15 cellular contexts compared by ENCODE assay signal in the genomic region with DNA sequence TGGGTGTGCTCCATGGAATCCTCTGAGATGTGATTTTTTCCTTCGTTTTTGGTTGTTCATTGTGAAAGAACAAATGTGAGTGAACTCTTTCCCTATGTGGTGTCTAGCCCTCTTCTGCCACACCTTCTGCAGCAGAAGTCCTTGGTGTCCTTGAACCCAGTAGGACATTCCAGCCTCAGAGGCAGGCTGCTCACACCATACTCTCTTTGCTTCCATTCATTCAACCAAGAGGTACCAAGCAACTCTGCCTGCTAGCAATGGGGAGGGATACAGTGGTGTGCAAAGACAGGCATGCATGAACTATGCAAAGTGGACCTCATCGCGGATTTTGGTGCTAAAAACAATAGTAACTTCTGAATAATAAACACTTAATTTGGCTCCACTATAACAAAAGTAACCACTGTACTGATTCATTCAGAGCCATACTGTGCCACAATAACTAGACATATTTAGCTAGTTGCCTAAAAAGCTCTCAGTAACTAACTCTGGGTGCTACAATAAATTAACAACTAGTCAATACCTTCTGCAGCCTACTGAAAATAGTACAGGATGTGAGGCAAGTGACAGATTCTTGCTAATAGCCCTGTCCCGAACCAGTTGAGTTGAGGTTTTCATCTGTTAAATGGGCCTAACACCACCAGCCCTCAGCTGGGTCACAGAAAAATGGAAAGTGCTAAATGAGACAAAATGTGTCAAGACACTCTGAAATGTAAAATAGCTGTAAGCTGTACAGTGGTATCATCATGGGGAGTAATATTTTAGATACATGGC.
DNase-seq lines count a peak whose midpoint lies in the region; ATAC-seq, FAIRE-seq and TF ChIP-seq lines count a peak whose summit lies in the region.
"Had no signal": no experiment of that assay in that cellular context is flagged by ENCODE, and none has a peak within 500 bp of the region (broad histone marks: within the 10 kb centered on the region; RNA-seq: fewer than 3 reads in every experiment).

No MANE protein-coding gene starts in this region.

- peaks cover 14% of the 10 kb centered on the region for H3K4me1 ChIP-seq in CD8-positive, alpha-beta T cell (ENCODE audit: insufficient read depth, low read length)
- no peaks in the 10 kb centered on the region for H3K4me1 ChIP-seq in mucosa of descending colon (ENCODE audit: low read depth)

- peaks cover 31% of the 10 kb centered on the region for H3K4me1 Mint-ChIP-seq in CD8-positive, alpha-beta T cell (ENCODE audit: low read depth)
- H3K4me1 Mint-ChIP-seq in WTC11 = peaks cover 53% of the 10 kb centered on the region

- POLR2A ChIA-PET in CD8-positive, alpha-beta T cell (lab: Charles Lee) = interaction anchor here (1.0 kb wide), 1 partner anchor 10 kb away, joined by 3 read pairs; no protein-coding TSS in a partner anchor
- POLR2A ChIA-PET in WTC11 (lab: Charles Lee) = no interaction called here

- no peak overlapping the region for H3K4me3 Mint-ChIP-seq in CD8-positive, alpha-beta T cell
- no peak overlapping the region for H3K4me3 Mint-ChIP-seq in WTC11
- H3K4me3 Mint-ChIP-seq: HFFc6 had no signal

- peak overlapping the region; percentile 28 for H3K27ac Mint-ChIP-seq in CD8-positive, alpha-beta T cell
- peak overlapping the region; percentile 65 for H3K27ac Mint-ChIP-seq in WTC11
- H3K27ac Mint-ChIP-seq: HFFc6 had no signal

- no peak overlapping the region for H3K27ac ChIP-seq in CD8-positive, alpha-beta T cell (ENCODE audit: low read depth, low read length)
- H3K27ac ChIP-seq: BLaER1, esophagus muscularis mucosa, testis had no signal

- TF ChIP-seq POLR2A in GM12891 (IDR thresholded peaks at IDR 0.05; ENCODE audit: low read depth, low read length) = no peak

- H3K9me3 Mint-ChIP-seq in CD8-positive, alpha-beta T cell = no peaks in the 10 kb centered on the region
- H3K9me3 Mint-ChIP-seq in WTC11 = no peaks in the 10 kb centered on the region
- H3K9me3 Mint-ChIP-seq: HFFc6 had no signal

- no peak for ATAC-seq in CD8-positive, alpha-beta T cell
- no peak for ATAC-seq in WTC11
- ATAC-seq in mucosa of descending colon = peak; percentile 25
- no peak for ATAC-seq in GM21723 (IDR thresholded peaks at IDR 0.05; ENCODE audit: unreplicated experiment)
- ATAC-seq in HG03469 (IDR thresholded peaks at IDR 0.05; ENCODE audit: unreplicated experiment) = no peak
- ATAC-seq: Right ventricle myocardium inferior, sciatic nerve had no signal

- H3K4me3 ChIP-seq in CD8-positive, alpha-beta T cell (ENCODE audit: low read depth, low read length) = no peak overlapping the region
- H3K4me3 ChIP-seq in mucosa of descending colon = no peak overlapping the region
- H3K4me3 ChIP-seq: BLaER1, esophagus muscularis mucosa, testis had no signal

- H3K36me3 ChIP-seq in CD8-positive, alpha-beta T cell (ENCODE audit: insufficient read depth, low read length) = no peaks in the 10 kb centered on the region
- no peaks in the 10 kb centered on the region for H3K36me3 ChIP-seq in mucosa of descending colon (ENCODE audit: low read depth)
- H3K36me3 ChIP-seq: esophagus muscularis mucosa had no signal

- H3K36me3 Mint-ChIP-seq in CD8-positive, alpha-beta T cell = peaks cover 6% of the 10 kb centered on the region
- peaks cover 3% of the 10 kb centered on the region; the same call in 1 of the 2 replicates for H3K36me3 Mint-ChIP-seq in WTC11

- CTCF ChIA-PET in CD8-positive, alpha-beta T cell (lab: Charles Lee) = no interaction called here
- CTCF ChIA-PET in WTC11 (lab: Charles Lee) = interaction anchor here (1.1 kb wide), 2 partner anchors 64 to 376 kb away, joined by 3 read pairs; no protein-coding TSS in a partner anchor

- no peaks in the 10 kb centered on the region for H3K27me3 ChIP-seq in CD8-positive, alpha-beta T cell (ENCODE audit: insufficient read depth, low read length)
- H3K27me3 ChIP-seq: BLaER1, esophagus muscularis mucosa, testis had no signal

- no peaks in the 10 kb centered on the region for H3K27me3 Mint-ChIP-seq in CD8-positive, alpha-beta T cell (ENCODE audit: low read depth)
- no peaks in the 10 kb centered on the region for H3K27me3 Mint-ChIP-seq in WTC11 (ENCODE audit: low read depth)

- no peak for DNase-seq in CD8-positive, alpha-beta T cell
- no peak for DNase-seq in GM12891 (ENCODE audit: insufficient read length, low spot score)
- DNase-seq in WTC11 (ENCODE audit: low spot score) = no peak
- DNase-seq in mucosa of descending colon = no peak
- DNase-seq in OCI-M1 (lab: John Stamatoyannopoulos, UW) = no peak
- DNase-seq: glutamatergic neuron, HFFc6, NCI-H1048, testis had no signal

- FAIRE-seq in GM12891 (lab: Jason Lieb, UNC) = peak; percentile 92

- intact Hi-C loops in CD8-positive, alpha-beta T cell (cut with DNase I, micrococcal nuclease) = loop anchor here (5.0 kb wide), 2 partner anchors 51 to 66 kb away; no protein-coding TSS in a partner anchor
- intact Hi-C loops in mucosa of descending colon (cut with DNase I, micrococcal nuclease) = no loop called here

- no peak for TF ChIP-seq CTCF in CD8-positive, alpha-beta T cell (IDR thresholded peaks at IDR 0.05)
- no peak for TF ChIP-seq CTCF in WTC11 (IDR thresholded peaks at IDR 0.05)
- no peak for TF ChIP-seq CTCF in mucosa of descending colon (IDR thresholded peaks at IDR 0.05)

- no peaks in the 10 kb centered on the region for H3K9me3 ChIP-seq in CD8-positive, alpha-beta T cell (ENCODE audit: low read length)
- no peaks in the 10 kb centered on the region for H3K9me3 ChIP-seq in mucosa of descending colon
- H3K9me3 ChIP-seq: BLaER1, esophagus muscularis mucosa, testis had no signal

TF ChIP-seq in GM12891, 5 proteins besides CTCF, POLR2A, EP300 and RAD21:
- TF ChIP-seq POU2F2 (IDR thresholded peaks at IDR 0.05; ENCODE audit: low read depth, low read length) (peak; percentile 54; the same call in 1 of the 2 replicates), SPI1 (IDR thresholded peaks at IDR 0.05; ENCODE audit: low read depth, low read length) (no peak)

TF ChIP-seq in WTC11, 78 proteins besides CTCF, POLR2A, EP300 and RAD21:
- TF ChIP-seq FOXP1 (CRISPR knock-in tag; IDR thresholded peaks at IDR 0.05; ENCODE audit: borderline replicate concordance) = no peak
- no peak for TF ChIP-seq CREB1 (CRISPR knock-in tag; IDR thresholded peaks at IDR 0.05)
- TF ChIP-seq CREM (CRISPR knock-in tag; IDR thresholded peaks at IDR 0.05) = no peak
- no peak for TF ChIP-seq ELF4 (CRISPR knock-in tag; IDR thresholded peaks at IDR 0.05; ENCODE audit: low read depth)
- no peak for TF ChIP-seq MYBL2 (CRISPR knock-in tag; IDR thresholded peaks at IDR 0.05)
- TF ChIP-seq SOX15 (CRISPR knock-in tag; IDR thresholded peaks at IDR 0.05) = no peak
- no peak for TF ChIP-seq ZNF671 (CRISPR knock-in tag; IDR thresholded peaks at IDR 0.05)
- TF ChIP-seq IRF2 (CRISPR knock-in tag; IDR thresholded peaks at IDR 0.05; ENCODE audit: borderline replicate concordance, low read depth) = no peak
- TF ChIP-seq, protein P1, sequence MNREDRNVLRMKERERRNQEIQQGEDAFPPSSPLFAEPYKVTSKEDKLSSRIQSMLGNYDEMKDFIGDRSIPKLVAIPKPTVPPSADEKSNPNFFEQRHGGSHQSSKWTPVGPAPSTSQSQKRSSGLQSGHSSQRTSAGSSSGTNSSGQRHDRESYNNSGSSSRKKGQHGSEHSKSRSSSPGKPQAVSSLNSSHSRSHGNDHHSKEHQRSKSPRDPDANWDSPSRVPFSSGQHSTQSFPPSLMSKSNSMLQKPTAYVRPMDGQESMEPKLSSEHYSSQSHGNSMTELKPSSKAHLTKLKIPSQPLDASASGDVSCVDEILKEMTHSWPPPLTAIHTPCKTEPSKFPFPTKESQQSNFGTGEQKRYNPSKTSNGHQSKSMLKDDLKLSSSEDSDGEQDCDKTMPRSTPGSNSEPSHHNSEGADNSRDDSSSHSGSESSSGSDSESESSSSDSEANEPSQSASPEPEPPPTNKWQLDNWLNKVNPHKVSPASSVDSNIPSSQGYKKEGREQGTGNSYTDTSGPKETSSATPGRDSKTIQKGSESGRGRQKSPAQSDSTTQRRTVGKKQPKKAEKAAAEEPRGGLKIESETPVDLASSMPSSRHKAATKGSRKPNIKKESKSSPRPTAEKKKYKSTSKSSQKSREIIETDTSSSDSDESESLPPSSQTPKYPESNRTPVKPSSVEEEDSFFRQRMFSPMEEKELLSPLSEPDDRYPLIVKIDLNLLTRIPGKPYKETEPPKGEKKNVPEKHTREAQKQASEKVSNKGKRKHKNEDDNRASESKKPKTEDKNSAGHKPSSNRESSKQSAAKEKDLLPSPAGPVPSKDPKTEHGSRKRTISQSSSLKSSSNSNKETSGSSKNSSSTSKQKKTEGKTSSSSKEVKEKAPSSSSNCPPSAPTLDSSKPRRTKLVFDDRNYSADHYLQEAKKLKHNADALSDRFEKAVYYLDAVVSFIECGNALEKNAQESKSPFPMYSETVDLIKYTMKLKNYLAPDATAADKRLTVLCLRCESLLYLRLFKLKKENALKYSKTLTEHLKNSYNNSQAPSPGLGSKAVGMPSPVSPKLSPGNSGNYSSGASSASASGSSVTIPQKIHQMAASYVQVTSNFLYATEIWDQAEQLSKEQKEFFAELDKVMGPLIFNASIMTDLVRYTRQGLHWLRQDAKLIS (CRISPR knock-in tag; IDR thresholded peaks at IDR 0.05; ENCODE audit: borderline replicate concordance) = no peak
- TF ChIP-seq NFATC4 (CRISPR knock-in tag; IDR thresholded peaks at IDR 0.05) = no peak
- TF ChIP-seq ERG (CRISPR knock-in tag; IDR thresholded peaks at IDR 0.05) = no peak
- no peak for TF ChIP-seq ATF2 (CRISPR knock-in tag; IDR thresholded peaks at IDR 0.05; ENCODE audit: borderline replicate concordance, low read depth)
TF ChIP-seq in WTC11: peak in this region for 0.

Comparison
In these comparisons a context has a peak if more than half of its experiments do, and no peak if none do; other contexts are left out.
1. intact Hi-C loops: an anchor here in CD8-positive, alpha-beta T cell (5.0 kb wide); none called in mucosa of descending colon.